2 cellular contexts compared by ENCODE assay signal in the genomic region with DNA sequence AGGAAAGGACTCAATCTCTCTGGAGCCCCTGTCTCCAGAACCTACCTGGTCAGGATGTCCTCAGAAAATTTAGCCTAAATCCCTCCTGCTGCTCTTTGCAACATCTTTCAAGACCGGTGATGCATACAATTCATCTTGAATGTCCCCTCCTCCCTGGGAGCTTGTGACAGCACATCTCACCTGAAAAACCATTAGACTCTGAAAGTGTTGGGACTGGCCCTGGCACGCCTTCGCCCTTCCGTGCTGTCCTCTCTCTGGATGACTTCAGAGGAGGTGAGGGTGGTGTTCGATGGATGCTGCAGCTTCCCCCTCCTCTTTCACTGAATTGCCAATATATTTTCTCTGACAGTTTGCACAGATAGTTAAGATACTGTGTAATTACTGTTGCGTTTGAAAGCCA.
TF ChIP-seq lines count a peak whose summit lies in the region.

No MANE protein-coding gene starts in this region.

TF ChIP-seq in HEK293, 187 proteins besides CTCF, POLR2A, EP300 and RAD21 (continued from another document):
- TF ChIP-seq, protein P1, sequence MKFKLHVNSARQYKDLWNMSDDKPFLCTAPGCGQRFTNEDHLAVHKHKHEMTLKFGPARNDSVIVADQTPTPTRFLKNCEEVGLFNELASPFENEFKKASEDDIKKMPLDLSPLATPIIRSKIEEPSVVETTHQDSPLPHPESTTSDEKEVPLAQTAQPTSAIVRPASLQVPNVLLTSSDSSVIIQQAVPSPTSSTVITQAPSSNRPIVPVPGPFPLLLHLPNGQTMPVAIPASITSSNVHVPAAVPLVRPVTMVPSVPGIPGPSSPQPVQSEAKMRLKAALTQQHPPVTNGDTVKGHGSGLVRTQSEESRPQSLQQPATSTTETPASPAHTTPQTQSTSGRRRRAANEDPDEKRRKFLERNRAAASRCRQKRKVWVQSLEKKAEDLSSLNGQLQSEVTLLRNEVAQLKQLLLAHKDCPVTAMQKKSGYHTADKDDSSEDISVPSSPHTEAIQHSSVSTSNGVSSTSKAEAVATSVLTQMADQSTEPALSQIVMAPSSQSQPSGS (tag by site-specific recombination; IDR thresholded peaks at IDR 0.05; ENCODE audit: low read depth) = no peak
- TF ChIP-seq, protein P2, sequence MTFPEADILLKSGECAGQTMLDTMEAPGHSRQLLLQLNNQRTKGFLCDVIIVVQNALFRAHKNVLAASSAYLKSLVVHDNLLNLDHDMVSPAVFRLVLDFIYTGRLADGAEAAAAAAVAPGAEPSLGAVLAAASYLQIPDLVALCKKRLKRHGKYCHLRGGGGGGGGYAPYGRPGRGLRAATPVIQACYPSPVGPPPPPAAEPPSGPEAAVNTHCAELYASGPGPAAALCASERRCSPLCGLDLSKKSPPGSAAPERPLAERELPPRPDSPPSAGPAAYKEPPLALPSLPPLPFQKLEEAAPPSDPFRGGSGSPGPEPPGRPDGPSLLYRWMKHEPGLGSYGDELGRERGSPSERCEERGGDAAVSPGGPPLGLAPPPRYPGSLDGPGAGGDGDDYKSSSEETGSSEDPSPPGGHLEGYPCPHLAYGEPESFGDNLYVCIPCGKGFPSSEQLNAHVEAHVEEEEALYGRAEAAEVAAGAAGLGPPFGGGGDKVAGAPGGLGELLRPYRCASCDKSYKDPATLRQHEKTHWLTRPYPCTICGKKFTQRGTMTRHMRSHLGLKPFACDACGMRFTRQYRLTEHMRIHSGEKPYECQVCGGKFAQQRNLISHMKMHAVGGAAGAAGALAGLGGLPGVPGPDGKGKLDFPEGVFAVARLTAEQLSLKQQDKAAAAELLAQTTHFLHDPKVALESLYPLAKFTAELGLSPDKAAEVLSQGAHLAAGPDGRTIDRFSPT (tag by site-specific recombination; IDR thresholded peaks at IDR 0.05) = no peak
- TF ChIP-seq ZNF768 (tag by site-specific recombination; IDR thresholded peaks at IDR 0.05) = no peak

TF ChIP-seq in IMR-90, 13 proteins besides CTCF, POLR2A, EP300 and RAD21 (continued from another document):
- no peak for TF ChIP-seq USF2 (IDR thresholded peaks at IDR 0.05; ENCODE audit: low read depth, low read length)
- no peak for TF ChIP-seq MXI1 (IDR thresholded peaks at IDR 0.05; ENCODE audit: borderline replicate concordance, low read depth, low read length)
- TF ChIP-seq NFE2L2 (IDR thresholded peaks at IDR 0.05; ENCODE audit: low read depth, low read length) = no peak
- no peak for TF ChIP-seq MAFK (IDR thresholded peaks at IDR 0.05; ENCODE audit: low read depth, low read length)
- TF ChIP-seq MAZ (IDR thresholded peaks at IDR 0.05; ENCODE audit: borderline replicate concordance, low read depth, low read length) = no peak
- no peak for TF ChIP-seq BHLHE40 (IDR thresholded peaks at IDR 0.05; ENCODE audit: low read depth, low read length)
